In genomic region chr15:60511351-60512157, GRCh38 we compare ENCODE assay signal across 19 cellular contexts. TPM values are rescaled to one million over a fixed set of nuclear protein-coding genes. Genes with fewer than 3 reads are reported as not detected.
A peak's percentile ranks its signal among the peaks of the same experiment; 100 is the strongest.
DNase-seq lines count a peak whose midpoint lies in the region; ATAC-seq and TF ChIP-seq lines count a peak whose summit lies in the region.
"Had no signal": no experiment of that assay in that cellular context is flagged by ENCODE, and none has a peak within 500 bp of the region (broad histone marks: within the 10 kb centered on the region; RNA-seq: fewer than 3 reads in every experiment).

No MANE protein-coding gene starts in this region.

- intact Hi-C loops in activated CD4-positive, alpha-beta T cell treated with anti-CD3 and anti-CD28 coated beads for 36 hours (cut with DNase I, micrococcal nuclease) = loop anchor here in 1 of 2 experiments (10.0 kb wide), 1 partner anchor 1323 kb away; no protein-coding TSS in a partner anchor
- intact Hi-C loops in CD8-positive, alpha-beta T cell (cut with DNase I, micrococcal nuclease) = loop anchor here in 1 of 2 experiments (1.0 kb wide), 1 partner anchor 9 kb away; no protein-coding TSS in a partner anchor

- H3K27ac Mint-ChIP-seq in activated CD4-positive, alpha-beta T cell treated with anti-CD3 and anti-CD28 coated beads for 36 hours = no peak overlapping the region
- H3K27ac Mint-ChIP-seq in CD8-positive, alpha-beta T cell = peak overlapping the region; percentile 84
- H3K27ac Mint-ChIP-seq in naive thymus-derived CD8-positive, alpha-beta T cell = peak overlapping the region; percentile 73 to 95 (median 92)

- H3K4me1 ChIP-seq in CD8-positive, alpha-beta T cell (ENCODE audit: insufficient read depth, low read length) = peaks cover 38% of the 10 kb centered on the region
- H3K4me1 ChIP-seq: Peyer's patch had no signal

- H3K27me3 Mint-ChIP-seq in activated CD4-positive, alpha-beta T cell treated with anti-CD3 and anti-CD28 coated beads for 36 hours = no peaks in the 10 kb centered on the region
- H3K27me3 Mint-ChIP-seq in CD8-positive, alpha-beta T cell (ENCODE audit: low read depth) = no peaks in the 10 kb centered on the region
- H3K27me3 Mint-ChIP-seq in naive thymus-derived CD8-positive, alpha-beta T cell = no peaks in the 10 kb centered on the region

- no peaks in the 10 kb centered on the region for H3K9me3 ChIP-seq in CD8-positive, alpha-beta T cell (ENCODE audit: low read length)
- H3K9me3 ChIP-seq: BLaER1 treated with 17β-estradiol and CSF1 and Interleukin-3, amounts not matched to agents 10 nM and 100 nM; heart right ventricle; Peyer's patch; SK-N-SH; upper lobe of left lung had no signal

- no peak overlapping the region for H3K4me3 ChIP-seq in CD8-positive, alpha-beta T cell (ENCODE audit: low read depth, low read length)
- H3K4me3 ChIP-seq: BLaER1 treated with 17β-estradiol and CSF1 and Interleukin-3, amounts not matched to agents 10 nM and 100 nM; heart right ventricle; K562; lung; Peyer's patch; upper lobe of left lung had no signal

- TF ChIP-seq CTCF in CD8-positive, alpha-beta T cell (IDR thresholded peaks at IDR 0.05) = no peak

- no peaks in the 10 kb centered on the region for H3K9me3 Mint-ChIP-seq in activated CD4-positive, alpha-beta T cell treated with anti-CD3 and anti-CD28 coated beads for 36 hours (ENCODE audit: low read depth)
- no peaks in the 10 kb centered on the region for H3K9me3 Mint-ChIP-seq in CD8-positive, alpha-beta T cell
- no peaks in the 10 kb centered on the region for H3K9me3 Mint-ChIP-seq in naive thymus-derived CD8-positive, alpha-beta T cell

- POLR2A ChIA-PET in activated CD4-positive, alpha-beta T cell treated with anti-CD3 and anti-CD28 coated beads for 36 hours (lab: Charles Lee) = no interaction called here
- POLR2A ChIA-PET in CD8-positive, alpha-beta T cell (lab: Charles Lee) = interaction anchor here (0.7 to 1.3 kb wide), 4 partner anchors 17 to 74 kb away, joined by 3 to 5 read pairs (median 4); no protein-coding TSS in a partner anchor
- POLR2A ChIA-PET in naive thymus-derived CD8-positive, alpha-beta T cell (lab: Charles Lee) = interaction anchor here (0.7 to 2.2 kb wide), 7 partner anchors 9 to 399 kb away, joined by 3 to 7 read pairs (median 5); no protein-coding TSS in a partner anchor

- CTCF ChIA-PET in activated CD4-positive, alpha-beta T cell treated with anti-CD3 and anti-CD28 coated beads for 36 hours (lab: Charles Lee) = interaction anchor here (0.6 to 2.4 kb wide), 9 partner anchors 9 to 1323 kb away, joined by 3 to 18 read pairs (median 3); no protein-coding TSS in a partner anchor
- CTCF ChIA-PET in CD8-positive, alpha-beta T cell (lab: Charles Lee) = interaction anchor here (0.8 to 8.5 kb wide), 9 partner anchors 9 to 405 kb away, joined by 3 to 101 read pairs (median 3); no protein-coding TSS in a partner anchor

- peaks cover 55% of the 10 kb centered on the region for H3K4me1 Mint-ChIP-seq in activated CD4-positive, alpha-beta T cell treated with anti-CD3 and anti-CD28 coated beads for 36 hours
- peaks cover 67% of the 10 kb centered on the region for H3K4me1 Mint-ChIP-seq in CD8-positive, alpha-beta T cell (ENCODE audit: low read depth)
- H3K4me1 Mint-ChIP-seq in naive thymus-derived CD8-positive, alpha-beta T cell = peaks cover 14 to 71% (median 59%) of the 10 kb centered on the region in 4 donors

- no peak for DNase-seq in activated CD4-positive, alpha-beta T cell treated with anti-CD3 and anti-CD28 coated beads for 36 hours
- DNase-seq in activated CD4-positive, alpha-beta T cell treated with anti-CD3 and anti-CD28 coated beads for 1 hour = no peak
- DNase-seq in CD8-positive, alpha-beta T cell = peak in 5 of 7 experiments; percentile 16 to 63 (median 26)
- peak; percentile 22 for DNase-seq in activated CD8-positive, alpha-beta memory T cell treated with anti-CD3 and anti-CD28 coated beads, Interleukin-2, amount 50 U/mL, for 4 hours
- peak in 9 of 10 donors; percentile 19 to 75 (median 50) for DNase-seq in naive thymus-derived CD8-positive, alpha-beta T cell
- DNase-seq in cerebellar nuclear complex (lab: John Stamatoyannopoulos, UW) = no peak
- DNase-seq: DMS79 treated with DMSO at 0.1 percent for 48 hours; effector CD8-positive, alpha-beta T cell; H7; heart right ventricle; NCI-H748 treated with DMSO at 0.1 percent for 48 hours; Peyer's patch; SK-N-SH had no signal

- H3K27ac ChIP-seq in CD8-positive, alpha-beta T cell (ENCODE audit: low read depth, low read length) = no peak overlapping the region
- H3K27ac ChIP-seq: BLaER1 treated with 17β-estradiol and CSF1 and Interleukin-3, amounts not matched to agents 10 nM and 100 nM; heart right ventricle; Peyer's patch; upper lobe of left lung had no signal

- no peaks in the 10 kb centered on the region for H3K27me3 ChIP-seq in CD8-positive, alpha-beta T cell (ENCODE audit: insufficient read depth, low read length)
- H3K27me3 ChIP-seq: BLaER1 treated with 17β-estradiol and CSF1 and Interleukin-3, amounts not matched to agents 10 nM and 100 nM; heart right ventricle; Peyer's patch; upper lobe of left lung had no signal

- peak; percentile 34 for ATAC-seq in activated CD4-positive, alpha-beta T cell treated with anti-CD3 and anti-CD28 coated beads for 36 hours
- peak; percentile 50 for ATAC-seq in CD8-positive, alpha-beta T cell
- peak; percentile 71 to 79 for ATAC-seq in naive thymus-derived CD8-positive, alpha-beta T cell
- ATAC-seq in GM21447 (IDR thresholded peaks at IDR 0.05; ENCODE audit: unreplicated experiment) = no peak
- no peak for ATAC-seq in GM18498 (IDR thresholded peaks at IDR 0.05; ENCODE audit: unreplicated experiment)
- ATAC-seq: K562 had no signal

- peaks cover 51% of the 10 kb centered on the region for H3K36me3 Mint-ChIP-seq in activated CD4-positive, alpha-beta T cell treated with anti-CD3 and anti-CD28 coated beads for 36 hours (ENCODE audit: low read depth)
- H3K36me3 Mint-ChIP-seq in CD8-positive, alpha-beta T cell = peaks cover 78% of the 10 kb centered on the region
- H3K36me3 Mint-ChIP-seq in naive thymus-derived CD8-positive, alpha-beta T cell = peaks cover 4 to 67% (median 9%) of the 10 kb centered on the region in 3 donors

- no peak overlapping the region for H3K4me3 Mint-ChIP-seq in activated CD4-positive, alpha-beta T cell treated with anti-CD3 and anti-CD28 coated beads for 36 hours
- peak overlapping the region; percentile 58 for H3K4me3 Mint-ChIP-seq in CD8-positive, alpha-beta T cell
- peak overlapping the region; percentile 53 to 82 (median 72) for H3K4me3 Mint-ChIP-seq in naive thymus-derived CD8-positive, alpha-beta T cell

- H3K36me3 ChIP-seq in CD8-positive, alpha-beta T cell (ENCODE audit: insufficient read depth, low read length) = peaks cover 36% of the 10 kb centered on the region

RNA-seq across cellular contexts. Expression of gene ICE2, which starts 32.6 kb away (rescaled TPM):
- total RNA-seq in activated CD4-positive, alpha-beta T cell treated with anti-CD3 and anti-CD28 coated beads for 36 hours = 10 to 100 TPM; 72.8 to 81.6 TPM
- total RNA-seq in CD8-positive, alpha-beta T cell = 10 to 100 TPM; 13.9 to 18.3 TPM
- total RNA-seq in naive thymus-derived CD8-positive, alpha-beta T cell = 10 to 100 TPM; 64.2 to 70.4 TPM
- polyA plus RNA-seq in naive thymus-derived CD8-positive, alpha-beta T cell = 10 to 100 TPM; 68.6 to 71.4 (median 69.2) TPM

Comparison
In these comparisons a context has a peak if more than half of its experiments do, and no peak if none do; other contexts are left out.
1. ATAC-seq: peak in activated CD4-positive, alpha-beta T cell treated with anti-CD3 and anti-CD28 coated beads for 36 hours (single experiment), CD8-positive, alpha-beta T cell (single experiment) and naive thymus-derived CD8-positive, alpha-beta T cell (2 of 2); none in GM21447 (single experiment) and GM18498 (single experiment).
2. DNase-seq: peak in CD8-positive, alpha-beta T cell (5 of 7), activated CD8-positive, alpha-beta memory T cell treated with anti-CD3 and anti-CD28 coated beads, Interleukin-2, amount 50 U/mL, for 4 hours (single experiment) and naive thymus-derived CD8-positive, alpha-beta T cell (9 of 10); none in activated CD4-positive, alpha-beta T cell treated with anti-CD3 and anti-CD28 coated beads for 36 hours (single experiment), activated CD4-positive, alpha-beta T cell treated with anti-CD3 and anti-CD28 coated beads for 1 hour (single experiment) and cerebellar nuclear complex (0 of 2).